Comparison of ENCODE assay signal across 10 cellular contexts in the genomic region with DNA sequence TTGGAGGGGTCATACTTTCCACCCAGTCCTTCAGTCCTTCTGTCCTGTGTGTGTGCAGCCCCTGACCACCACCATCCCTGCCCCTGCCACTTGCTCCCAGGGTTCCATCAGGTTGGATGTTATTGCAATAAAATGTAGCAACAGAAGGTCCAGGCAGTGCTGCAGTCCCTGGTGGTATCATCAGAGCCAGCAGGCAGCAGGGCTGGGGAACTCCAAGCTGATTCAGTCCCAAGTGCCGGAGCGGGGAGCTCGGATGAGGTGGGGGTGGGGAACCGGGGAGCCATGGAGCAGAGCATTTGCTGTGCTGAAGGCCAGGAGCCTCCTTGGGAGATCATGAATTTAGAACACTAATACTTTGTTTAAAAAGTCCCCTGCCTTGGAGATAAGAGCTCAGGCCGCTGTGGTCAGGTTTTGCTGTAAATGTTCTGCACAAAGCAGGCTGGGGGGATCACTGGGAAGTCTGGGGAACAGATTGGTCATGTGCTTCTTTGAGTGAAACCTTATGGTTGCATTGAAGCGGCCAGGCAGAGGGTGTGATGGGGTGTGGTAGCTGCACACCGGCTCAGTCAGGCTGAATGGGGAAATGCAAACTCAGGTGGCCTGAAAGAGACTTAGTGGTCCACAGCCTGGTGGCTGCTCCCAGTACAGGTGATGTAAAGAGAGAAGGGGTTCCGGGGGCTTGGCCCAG.
DNase-seq lines count a peak whose midpoint lies in the region; ATAC-seq and TF ChIP-seq lines count a peak whose summit lies in the region.
"Had no signal": no experiment of that assay in that cellular context is flagged by ENCODE, and none has a peak within 500 bp of the region (broad histone marks: within the 10 kb centered on the region; RNA-seq: fewer than 3 reads in every experiment).

No MANE protein-coding gene starts in this region.

- no peaks in the 10 kb centered on the region for H3K9me3 ChIP-seq in A673 (ENCODE audit: low read depth, low read length, poor library complexity, severe bottlenecking)
- H3K9me3 ChIP-seq: right lobe of liver had no signal

- in situ Hi-C loops in GM13976 (cut with MboI; ENCODE audit: low sequenced_read_pairs, unreplicated experiment) = no loop called here

- H3K4me1 Mint-ChIP-seq in brain (peaks cover 61% of the 10 kb centered on the region), memory B cell (peaks cover 31% of the 10 kb centered on the region)

- BruUV-seq in A673 (replicated peaks; lab: Mats Ljungman, UMichigan) = no TSS peak

- CTCF ChIA-PET in A673 (lab: Charles Lee) = no interaction called here

- POLR2A ChIA-PET in A673 (lab: Charles Lee; ENCODE audit: low non-redundant PET) = interaction anchor here (0.6 kb wide), 1 partner anchor 53 kb away, joined by 3 read pairs; no protein-coding TSS in a partner anchor

- H3K4me1 ChIP-seq in A673 (ENCODE audit: insufficient read depth, low read length, poor library complexity, severe bottlenecking) = peaks cover 48% of the 10 kb centered on the region

- H3K27ac ChIP-seq in A673 (ENCODE audit: low read depth, low read length, poor library complexity, severe bottlenecking) = peak overlapping the region; percentile 64
- H3K27ac ChIP-seq: right lobe of liver had no signal

- peaks cover 0 to 11% (median 0%) of the 10 kb centered on the region in 5 experiments for H3K9me3 Mint-ChIP-seq in brain
- no peaks in the 10 kb centered on the region for H3K9me3 Mint-ChIP-seq in memory B cell

- H3K36me3 ChIP-seq in A673 (ENCODE audit: insufficient read depth, low read length, poor library complexity, severe bottlenecking) = no peaks in the 10 kb centered on the region
- H3K36me3 ChIP-seq: right lobe of liver had no signal

- peaks cover 17% of the 10 kb centered on the region for H3K27me3 Mint-ChIP-seq in brain
- no peaks in the 10 kb centered on the region for H3K27me3 Mint-ChIP-seq in memory B cell

- H3K27me3 ChIP-seq in A673 (replicated peaks; ENCODE audit: insufficient read depth, low read depth, low read length, poor library complexity) = no peaks in the 10 kb centered on the region
- H3K27me3 ChIP-seq: right lobe of liver had no signal

- intact Hi-C loops in A673 (cut with micrococcal nuclease; ENCODE audit: unreplicated experiment) = no loop called here

- TF ChIP-seq CTCF in A673 (conservative IDR thresholded peaks at IDR 0.05; ENCODE audit: low read depth, low read length) (no peak), brain (conservative IDR thresholded peaks at IDR 0.05) (no peak), GM13976 (IDR thresholded peaks at IDR 0.05; ENCODE audit: borderline replicate concordance, control extremely low read depth, extremely low read depth, insufficient read depth, missing control alignments) (no peak)

- H3K36me3 Mint-ChIP-seq in brain (no peaks in the 10 kb centered on the region), memory B cell (no peaks in the 10 kb centered on the region)

- peak overlapping the region in 2 of 5 experiments; percentile 28 to 49 for H3K4me3 Mint-ChIP-seq in brain
- no peak overlapping the region for H3K4me3 Mint-ChIP-seq in memory B cell

- H3K27ac Mint-ChIP-seq in brain (peak overlapping the region in 3 of 5 experiments; percentile 71 to 82 (median 76)), memory B cell (peak overlapping the region; percentile 60)

- peak; percentile 93 for ATAC-seq in memory B cell (ENCODE audit: low read depth)
- ATAC-seq in GM21576 (IDR thresholded peaks at IDR 0.05; ENCODE audit: unreplicated experiment) = no peak

- DNase-seq in A673 (ENCODE audit: low spot score) = no peak
- DNase-seq in H4 (ENCODE audit: low spot score) = peak; percentile 80
- peak in 1 of 2 donors; percentile 18 for DNase-seq in memory B cell (ENCODE audit: low spot score in 2 of 2)
- no peak for DNase-seq in stimulated activated CD4-positive, alpha-beta T cell treated with anti-CD3 and anti-CD28 coated beads, Interleukin-4, amount 100 ng/mL, for 4 hours
- DNase-seq in GM13976 (ENCODE audit: low spot score) = no peak
- DNase-seq in NCI-H146 (lab: John Stamatoyannopoulos, UW) = no peak
- DNase-seq: cortex of kidney had no signal

- no peak overlapping the region for H3K4me3 ChIP-seq in A673 (ENCODE audit: low read depth, low read length, poor library complexity, severe bottlenecking)
- H3K4me3 ChIP-seq: right lobe of liver had no signal
